In the genomic region with DNA sequence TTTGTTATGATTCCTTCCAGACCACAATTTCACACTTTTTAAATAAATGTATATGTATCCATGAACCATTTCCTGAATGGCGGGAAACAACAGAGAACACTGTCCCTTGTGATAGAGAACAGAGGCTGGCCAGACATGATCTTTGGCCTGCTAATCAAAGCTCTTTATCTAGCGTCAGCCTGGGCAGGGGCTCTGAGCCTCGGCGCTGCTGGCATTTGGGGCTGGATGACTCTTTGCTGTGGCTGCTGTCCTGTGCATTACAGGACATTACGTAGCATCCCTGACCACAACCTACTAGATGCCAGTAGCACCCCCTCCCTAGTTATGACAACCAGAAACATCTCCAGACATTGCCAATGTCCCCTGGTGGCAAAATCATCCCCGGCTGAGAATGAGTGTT, we compare ENCODE assay signal across 22 cellular contexts.
"Had no signal": no experiment of that assay in that cellular context is flagged by ENCODE, and none has a peak within 500 bp of the region (broad histone marks: within the 10 kb centered on the region; RNA-seq: fewer than 3 reads in every experiment).

No MANE protein-coding gene starts in this region.

- H3K27ac Mint-ChIP-seq: activated B cell treated with CpG ODN at 0.5 μM for 24 hours; activated CD4-positive, alpha-beta T cell treated with anti-CD3 and anti-CD28 coated beads for 36 hours; activated naive CD8-positive, alpha-beta T cell treated with anti-CD3 and anti-CD28 coated beads, Interleukin-2, amount 10 ng/mL, durations not matched to agents 7 days and 5 days; progenitor cell of endocrine pancreas had no signal

- H3K27ac ChIP-seq: breast epithelium, esophagus squamous epithelium, gastrocnemius medialis, spleen, upper lobe of right lung had no signal

- H3K36me3 ChIP-seq: breast epithelium, esophagus squamous epithelium, gastrocnemius medialis, spleen, upper lobe of right lung had no signal

- H3K4me1 ChIP-seq: breast epithelium, gastrocnemius medialis, spleen, upper lobe of right lung had no signal

- H3K27me3 ChIP-seq: breast epithelium, gastrocnemius medialis, spleen had no signal

- H3K27me3 Mint-ChIP-seq: activated B cell treated with CpG ODN at 0.5 μM for 24 hours had no signal

- ATAC-seq: activated CD4-positive, alpha-beta T cell treated with anti-CD3 and anti-CD28 coated beads for 36 hours; effector memory CD8-positive, alpha-beta T cell; gastrocnemius medialis; left cardiac atrium; mucosa of descending colon; upper lobe of right lung had no signal

- DNase-seq: activated B cell treated with CpG ODN at 0.5 μM for 24 hours; activated CD4-positive, alpha-beta T cell treated with anti-CD3 and anti-CD28 coated beads for 36 hours; activated CD4-positive, alpha-beta T cell treated with anti-CD3 and anti-CD28 coated beads, Interleukin-2, amount 50 U/mL, for 4 hours; activated naive CD4-positive, alpha-beta T cell treated with Interleukin-2 at 50 U/mL for 16 hours; activated naive CD8-positive, alpha-beta T cell treated with anti-CD3 and anti-CD28 coated beads, Interleukin-2, amount 10 ng/mL, durations not matched to agents 7 days and 5 days; activated T-cell treated with anti-CD3 and anti-CD28 coated beads, Interleukin-2, amount 50 U/mL, for 48 hours; amniotic stem cell; effector memory CD8-positive, alpha-beta T cell; esophagus squamous epithelium; gastrocnemius medialis; left cardiac atrium; mesendoderm; mucosa of descending colon; occipital lobe; retina; spleen; stimulated activated CD4-positive, alpha-beta T cell treated with anti-CD3 and anti-CD28 coated beads, Interleukin-4, amount 100 ng/mL, for 1 hour; stimulated activated naive CD4-positive, alpha-beta T cell treated with Interleukin-2 at 50 U/mL for 16 hours; upper lobe of right lung had no signal

- H3K4me1 Mint-ChIP-seq: activated CD4-positive, alpha-beta T cell treated with anti-CD3 and anti-CD28 coated beads for 36 hours; activated naive CD8-positive, alpha-beta T cell treated with anti-CD3 and anti-CD28 coated beads, Interleukin-2, amount 10 ng/mL, durations not matched to agents 7 days and 5 days; central memory CD8-positive, alpha-beta T cell had no signal

- H3K4me3 Mint-ChIP-seq: activated B cell treated with CpG ODN at 0.5 μM for 24 hours; activated CD4-positive, alpha-beta T cell treated with anti-CD3 and anti-CD28 coated beads for 36 hours; activated naive CD8-positive, alpha-beta T cell treated with anti-CD3 and anti-CD28 coated beads, Interleukin-2, amount 10 ng/mL, durations not matched to agents 7 days and 5 days; central memory CD8-positive, alpha-beta T cell; effector memory CD8-positive, alpha-beta T cell had no signal

- H3K9me3 ChIP-seq: gastrocnemius medialis, mucosa of descending colon, upper lobe of right lung had no signal

- H3K36me3 Mint-ChIP-seq: activated naive CD8-positive, alpha-beta T cell treated with anti-CD3 and anti-CD28 coated beads, Interleukin-2, amount 10 ng/mL, durations not matched to agents 7 days and 5 days had no signal

- H3K4me3 ChIP-seq: breast epithelium, esophagus squamous epithelium, gastrocnemius medialis, mucosa of descending colon, spleen, upper lobe of right lung had no signal

- H3K9me3 Mint-ChIP-seq: activated B cell treated with CpG ODN at 0.5 μM for 24 hours; central memory CD8-positive, alpha-beta T cell; effector memory CD8-positive, alpha-beta T cell had no signal
